In genomic region chr13:114032121-114032799, GRCh38 we compare ENCODE assay signal across 8 cellular contexts. TPM values are rescaled to one million over a fixed set of nuclear protein-coding genes. Genes with fewer than 3 reads are reported as not detected.
DNase-seq lines count a peak whose midpoint lies in the region; ATAC-seq and TF ChIP-seq lines count a peak whose summit lies in the region.

No MANE protein-coding gene starts in this region.

- peak overlapping the region; percentile 35; the same call in 1 of the 2 replicates for H3K27ac ChIP-seq in SJCRH30

- peaks cover 29% of the 10 kb centered on the region for H3K4me1 ChIP-seq in SJCRH30

- H3K36me3 Mint-ChIP-seq in progenitor cell of endocrine pancreas (ENCODE audit: insufficient read depth), result peaks cover 4% of the 10 kb centered on the region

- no peak overlapping the region for H3K4me3 Mint-ChIP-seq in progenitor cell of endocrine pancreas (ENCODE audit: low read depth)

- H3K4me1 Mint-ChIP-seq in progenitor cell of endocrine pancreas (ENCODE audit: low read depth), result peaks cover 13% of the 10 kb centered on the region

- DNase-seq in Caki2 (ENCODE audit: low read depth) (peak; percentile 62), SJCRH30 (peak; percentile 31 to 37), fibroblast of the aortic adventitia (ENCODE audit: low read depth) (peak; percentile 79), progenitor cell of endocrine pancreas (ENCODE audit: low spot score, unreplicated experiment) (no peak)

- no peak for TF ChIP-seq CTCF in fibroblast of the aortic adventitia (IDR thresholded peaks at IDR 0.05; ENCODE audit: insufficient read depth, low read length)
- TF ChIP-seq CTCF in progenitor cell of endocrine pancreas (IDR thresholded peaks at IDR 0.05; ENCODE audit: unreplicated experiment), result no peak

- in situ Hi-C loops in Caki2 (cut with HindIII; ENCODE audit: low pct_unique_long_range_greater_than_20kb, low sequenced_read_pairs), result no loop called here

- ATAC-seq in HG03378 (IDR thresholded peaks at IDR 0.05; ENCODE audit: unreplicated experiment) (no peak), HG03469 (IDR thresholded peaks at IDR 0.05; ENCODE audit: unreplicated experiment) (no peak), HG03280 (IDR thresholded peaks at IDR 0.05; ENCODE audit: unreplicated experiment) (no peak), GM21723 (IDR thresholded peaks at IDR 0.05; ENCODE audit: unreplicated experiment) (no peak)

- peaks cover 5% of the 10 kb centered on the region; the same call in 1 of the 2 replicates for H3K36me3 ChIP-seq in SJCRH30

- no peaks in the 10 kb centered on the region for H3K9me3 Mint-ChIP-seq in progenitor cell of endocrine pancreas (ENCODE audit: low read depth)

- H3K9me3 ChIP-seq in SJCRH30 (replicated peaks), result no peaks in the 10 kb centered on the region

- peak overlapping the region; percentile 77 for H3K27ac Mint-ChIP-seq in progenitor cell of endocrine pancreas

- H3K27me3 Mint-ChIP-seq in progenitor cell of endocrine pancreas, result no peaks in the 10 kb centered on the region

- no peak overlapping the region for H3K4me3 ChIP-seq in SJCRH30
- no peak overlapping the region for H3K4me3 ChIP-seq in fibroblast of the aortic adventitia (ENCODE audit: low read depth, low read length)

- no peaks in the 10 kb centered on the region for H3K27me3 ChIP-seq in SJCRH30

RNA-seq across cellular contexts. Expression of gene C13orf46, which starts 58.4 kb away (rescaled TPM):
- not detected in 2 replicates for total RNA-seq in Caki2 (2014; rRNA removed; shearing (Covaris generic); ENCODE audit: low replicate concordance)
- total RNA-seq in SJCRH30 (2014; rRNA removed; shearing (Covaris generic)), result 0.04 TPM in 1 of 2 replicates, not detected in the other
- 0.16 and 0.27 TPM in 2 replicates for total RNA-seq in fibroblast of the aortic adventitia (ENCODE audit: low replicate concordance)
- 0.17 and 0.18 TPM in 2 replicates for total RNA-seq in progenitor cell of endocrine pancreas
